Comparison of ENCODE assay signal across 1 cellular context in the genomic region with DNA sequence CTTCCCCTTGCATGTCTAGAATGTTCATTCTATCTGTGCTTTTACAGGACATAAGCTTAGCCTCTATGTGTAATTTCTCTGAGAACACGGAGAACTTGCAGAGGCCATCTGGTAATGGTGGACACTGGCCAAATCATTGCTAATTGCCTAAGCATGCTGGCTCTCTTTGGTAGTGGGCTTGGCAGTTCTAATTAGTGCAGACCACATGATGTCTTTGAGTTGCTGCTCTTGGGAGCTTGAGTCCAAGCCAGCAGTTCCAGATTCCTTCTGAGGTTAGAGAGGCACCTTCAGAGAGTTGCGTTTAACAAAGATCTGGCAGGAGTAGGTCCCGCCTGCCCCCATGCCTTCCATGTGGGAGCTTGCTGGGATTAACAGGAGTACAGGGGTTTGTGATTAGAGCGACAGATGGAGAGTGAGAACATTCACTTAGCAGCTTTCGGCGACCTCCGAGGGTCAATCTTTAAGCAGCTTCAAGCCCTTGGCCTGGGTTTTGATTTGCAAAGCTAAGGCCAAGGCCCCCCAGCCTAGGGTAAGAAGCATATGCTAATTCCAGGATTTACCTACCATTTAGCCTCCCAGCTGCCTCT.
TF ChIP-seq lines count a peak whose summit lies in the region.

No MANE protein-coding gene starts in this region.

TF ChIP-seq in GM23338, 12 proteins besides CTCF, POLR2A, EP300 and RAD21 (continued from another document):
- no peak for TF ChIP-seq POLR2AphosphoS5 (IDR thresholded peaks at IDR 0.05; ENCODE audit: low read depth)
